In the genomic region with DNA sequence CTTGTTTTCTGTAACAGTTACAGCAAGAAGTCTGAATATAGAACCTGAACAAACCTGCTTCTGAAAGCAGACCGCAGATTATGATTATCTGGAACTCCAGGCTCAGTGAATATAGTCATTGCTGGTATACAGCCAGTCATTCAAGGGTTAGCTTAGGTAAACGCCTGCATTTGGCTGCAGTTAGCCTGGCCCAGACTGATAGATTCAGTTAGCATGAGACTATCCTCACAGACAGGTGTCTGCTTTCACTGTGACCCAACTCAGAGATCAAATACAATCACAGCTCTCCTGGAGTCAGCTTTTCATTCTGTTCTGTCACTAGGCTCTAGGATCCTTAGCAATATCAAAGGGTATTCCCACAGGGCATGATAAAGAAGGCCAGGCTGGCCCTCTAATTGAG, we compare ENCODE assay signal across 14 cellular contexts.
A peak's percentile ranks its signal among the peaks of the same experiment; 100 is the strongest.
DNase-seq lines count a peak whose midpoint lies in the region; ATAC-seq and TF ChIP-seq lines count a peak whose summit lies in the region.
"Had no signal": no experiment of that assay in that cellular context is flagged by ENCODE, and none has a peak within 500 bp of the region (broad histone marks: within the 10 kb centered on the region; RNA-seq: fewer than 3 reads in every experiment).

No MANE protein-coding gene starts in this region.

- TF ChIP-seq POLR2A in heart left ventricle (IDR thresholded peaks at IDR 0.05): no peak

- no peaks in the 10 kb centered on the region for H3K79me2 ChIP-seq in hepatocyte

- no peak overlapping the region for H3K27ac ChIP-seq in heart left ventricle
- no peak overlapping the region for H3K27ac ChIP-seq in left ventricle myocardium inferior (replicated peaks)
- H3K27ac ChIP-seq in hepatocyte: no peak overlapping the region

- no peaks in the 10 kb centered on the region for H3K9me3 ChIP-seq in heart left ventricle
- H3K9me3 ChIP-seq in left ventricle myocardium inferior (replicated peaks): no peaks in the 10 kb centered on the region
- H3K9me3 ChIP-seq in hepatocyte (ENCODE audit: low read depth): no peaks in the 10 kb centered on the region

- ATAC-seq in heart left ventricle (peak in 3 of 4 donors; percentile 53 to 61 (median 54)), left ventricle myocardium superior (peak; percentile 87)
- ATAC-seq: CD8-positive, alpha-beta T cell had no signal

- H4K20me1 ChIP-seq in hepatocyte (ENCODE audit: insufficient read depth, poor library complexity, severe bottlenecking): no peaks in the 10 kb centered on the region

- H3K4me3 ChIP-seq in heart left ventricle (no peak overlapping the region), left ventricle myocardium inferior (no peak overlapping the region), hepatocyte (no peak overlapping the region)

- intact Hi-C loops in heart left ventricle (cut with DNase I) (loop anchor here in 6 of 10 donors (10.0 kb wide), 3 partner anchors 374 to 744 kb away; partner anchors contain the start of gene C7 (in 4 of the 6)), left ventricle myocardium inferior (cut with micrococcal nuclease) (no loop called here), left ventricle myocardium superior (cut with micrococcal nuclease) (no loop called here)

- 19 to 28% (median 25%) methylated on average over 2 of the region's 2 CpGs for WGBS in heart left ventricle, 4 donors
- WGBS in hepatocyte (ENCODE audit: low lambda C conversion rate, missing lambda C conversion rate): 41% methylated on average over 2 of the region's 2 CpGs

- H3K9me2 ChIP-seq in hepatocyte (replicated peaks; ENCODE audit: insufficient read depth): no peaks in the 10 kb centered on the region

- H2AFZ ChIP-seq in hepatocyte: no peak overlapping the region

- H3K4me2 ChIP-seq in hepatocyte: no peak overlapping the region

- no peak for TF ChIP-seq CTCF in heart left ventricle (IDR thresholded peaks at IDR 0.05)
- TF ChIP-seq CTCF in left ventricle myocardium inferior (IDR thresholded peaks at IDR 0.05; ENCODE audit: borderline replicate concordance): no peak
- no peak for TF ChIP-seq CTCF in hepatocyte (IDR thresholded peaks at IDR 0.05; ENCODE audit: poor library complexity)

- H3K27me3 ChIP-seq in heart left ventricle: no peaks in the 10 kb centered on the region
- no peaks in the 10 kb centered on the region for H3K27me3 ChIP-seq in left ventricle myocardium inferior (ENCODE audit: low read depth)
- no peaks in the 10 kb centered on the region for H3K27me3 ChIP-seq in hepatocyte

- H3K36me3 ChIP-seq in heart left ventricle: no peaks in the 10 kb centered on the region
- no peaks in the 10 kb centered on the region for H3K36me3 ChIP-seq in left ventricle myocardium inferior
- H3K36me3 ChIP-seq in hepatocyte (replicated peaks; ENCODE audit: insufficient read depth, low read depth): no peaks in the 10 kb centered on the region

- H3K4me1 ChIP-seq in heart left ventricle (peaks cover 0 to 7% (median 0%) of the 10 kb centered on the region in 12 donors), left ventricle myocardium inferior (peaks cover 13% of the 10 kb centered on the region), hepatocyte (ENCODE audit: insufficient read depth) (no peaks in the 10 kb centered on the region)

- DNase-seq in heart left ventricle: no peak
- no peak for DNase-seq in left ventricle myocardium inferior
- DNase-seq in SHP77 treated with DMSO at 0.1 percent for 48 hours (lab: John Stamatoyannopoulos, UW): peak; percentile 17
- no peak for DNase-seq in left ventricle myocardium superior
- no peak for DNase-seq in hepatocyte (ENCODE audit: low spot score)
- no peak for DNase-seq in NCI-H2196 treated with DMSO at 0.1 percent for 48 hours (lab: John Stamatoyannopoulos, UW; ENCODE audit: unreplicated experiment)
- DNase-seq in amniotic stem cell (lab: John Stamatoyannopoulos, UW): no peak
- DNase-seq: CD8-positive, alpha-beta T cell; H9; NCI-H1105 treated with DMSO at 0.1 percent for 48 hours; NCI-H1930; NCI-H2171; NCI-H510A treated with DMSO at 0.1 percent for 48 hours; NK-92 treated with Interleukin-12 subunit alpha and Interleukin-12 subunit beta, amount 100 ng/mL, for 24 hours had no signal

Comparison
In these comparisons a context has a peak if more than half of its experiments do, and no peak if none do; other contexts are left out.
1. intact Hi-C loops: an anchor here in heart left ventricle (10.0 kb wide); none called in left ventricle myocardium inferior and left ventricle myocardium superior.